ENCODE assay signal across 29 cellular contexts in genomic region chr2:240812721-240813120, GRCh38. TPM values are rescaled to one million over a fixed set of nuclear protein-coding genes. Genes with fewer than 3 reads are reported as not detected.
A peak's percentile ranks its signal among the peaks of the same experiment; 100 is the strongest.
DNase-seq lines count a peak whose midpoint lies in the region; ATAC-seq and FAIRE-seq lines count a peak whose summit lies in the region.
"Had no signal": no experiment of that assay in that cellular context is flagged by ENCODE, and none has a peak within 500 bp of the region (broad histone marks: within the 10 kb centered on the region; RNA-seq: fewer than 3 reads in every experiment).

No MANE protein-coding gene starts in this region.

- no peak overlapping the region for H3K4me3 Mint-ChIP-seq in activated naive CD4-positive, alpha-beta T cell treated with anti-CD3 and anti-CD28 coated beads, Interleukin-2, amount 10 ng/mL, durations not matched to agents 7 days and 5 days
- H3K4me3 Mint-ChIP-seq: activated CD8-positive, alpha-beta T cell treated with anti-CD3 and anti-CD28 coated beads, Interleukin-2, amount 10 ng/mL, durations not matched to agents 7 days and 5 days; activated T-cell treated with anti-CD3 and anti-CD28 coated beads, Interleukin-2, amount 50 U/mL, for 4 hours; CD4-positive, alpha-beta T cell; immature natural killer cell; neural crest cell had no signal

- H3K27me3 Mint-ChIP-seq in activated naive CD4-positive, alpha-beta T cell treated with anti-CD3 and anti-CD28 coated beads, Interleukin-2, amount 10 ng/mL, durations not matched to agents 7 days and 5 days: peaks cover 32% of the 10 kb centered on the region

- FAIRE-seq in urothelium cell line (lab: Jason Lieb, UNC): peak; percentile 83
- FAIRE-seq: A549 had no signal

- peaks cover 17% of the 10 kb centered on the region for H3K9me3 Mint-ChIP-seq in activated naive CD4-positive, alpha-beta T cell treated with anti-CD3 and anti-CD28 coated beads, Interleukin-2, amount 10 ng/mL, durations not matched to agents 7 days and 5 days
- H3K9me3 Mint-ChIP-seq in activated naive CD4-positive, alpha-beta T cell treated with anti-CD3 and anti-CD28 coated beads, Interleukin-2, amount 50 U/mL, for 72 hours: peaks cover 5 to 9% of the 10 kb centered on the region in 2 donors
- H3K9me3 Mint-ChIP-seq: CD4-positive, alpha-beta T cell had no signal

- H3K4me1 Mint-ChIP-seq in activated naive CD4-positive, alpha-beta T cell treated with anti-CD3 and anti-CD28 coated beads, Interleukin-2, amount 10 ng/mL, durations not matched to agents 7 days and 5 days: no peaks in the 10 kb centered on the region
- H3K4me1 Mint-ChIP-seq: immature natural killer cell, neural crest cell had no signal

- no peak overlapping the region for H3K27ac Mint-ChIP-seq in activated naive CD4-positive, alpha-beta T cell treated with anti-CD3 and anti-CD28 coated beads, Interleukin-2, amount 10 ng/mL, durations not matched to agents 7 days and 5 days
- no peak overlapping the region for H3K27ac Mint-ChIP-seq in activated naive CD4-positive, alpha-beta T cell treated with anti-CD3 and anti-CD28 coated beads, Interleukin-2, amount 50 U/mL, for 72 hours
- H3K27ac Mint-ChIP-seq: activated CD8-positive, alpha-beta T cell treated with anti-CD3 and anti-CD28 coated beads, Interleukin-2, amount 10 ng/mL, durations not matched to agents 7 days and 5 days; CD4-positive, alpha-beta T cell; immature natural killer cell had no signal

- DNase-seq in activated naive CD4-positive, alpha-beta T cell treated with anti-CD3 and anti-CD28 coated beads, Interleukin-2, amount 10 ng/mL, durations not matched to agents 7 days and 5 days: peak; percentile 16
- no peak for DNase-seq in activated naive CD4-positive, alpha-beta T cell treated with anti-CD3 and anti-CD28 coated beads, Interleukin-2, amount 50 U/mL, for 72 hours (ENCODE audit: low spot score in 2 of 2)
- peak; percentile 36 for DNase-seq in ecto neural progenitor cell (ENCODE audit: low spot score)
- peak; percentile 46 for DNase-seq in posterior vena cava (ENCODE audit: low spot score)
- no peak for DNase-seq in urothelium cell line (ENCODE audit: low spot score)
- no peak for DNase-seq in foreskin melanocyte
- no peak for DNase-seq in RKO (ENCODE audit: low spot score)
- DNase-seq: activated CD4-positive, alpha-beta T cell treated with anti-CD3 and anti-CD28 coated beads for 4 hours; activated CD8-positive, alpha-beta T cell treated with anti-CD3 and anti-CD28 coated beads, Interleukin-2, amount 10 ng/mL, durations not matched to agents 7 days and 5 days; activated T-cell treated with anti-CD3 and anti-CD28 coated beads, Interleukin-2, amount 50 U/mL, for 4 hours; AML-193; DMS79 treated with DMSO at 0.1 percent for 48 hours; GDM1; immature natural killer cell; mesenchymal stem cell; NCI-H1417 treated with DMSO at 0.1 percent for 48 hours; NCI-H2081 treated with DMSO at 0.1 percent for 48 hours; NCI-H226; SJCRH30; stimulated activated CD4-positive, alpha-beta T cell treated with anti-CD3 and anti-CD28 coated beads, Interleukin-4, amount 100 ng/mL, for 1 hour; T-helper 9 cell had no signal

- intact Hi-C loops in posterior vena cava (cut with DNase I): no loop called here

- CTCF ChIA-PET in activated naive CD4-positive, alpha-beta T cell treated with anti-CD3 and anti-CD28 coated beads, Interleukin-2, amount 10 ng/mL, durations not matched to agents 7 days and 5 days (lab: Charles Lee): no interaction called here

- no peak for ATAC-seq in activated naive CD4-positive, alpha-beta T cell treated with anti-CD3 and anti-CD28 coated beads, Interleukin-2, amount 50 U/mL, for 72 hours
- ATAC-seq in GM18520 (IDR thresholded peaks at IDR 0.05; ENCODE audit: unreplicated experiment): no peak
- ATAC-seq: A549; activated CD8-positive, alpha-beta T cell treated with anti-CD3 and anti-CD28 coated beads, Interleukin-2, amount 10 ng/mL, durations not matched to agents 7 days and 5 days; activated T-cell treated with anti-CD3 and anti-CD28 coated beads, Interleukin-2, amount 50 U/mL, for 4 hours; Panc1 had no signal

- peaks cover 2% of the 10 kb centered on the region for H3K36me3 Mint-ChIP-seq in activated naive CD4-positive, alpha-beta T cell treated with anti-CD3 and anti-CD28 coated beads, Interleukin-2, amount 10 ng/mL, durations not matched to agents 7 days and 5 days
- H3K36me3 Mint-ChIP-seq in activated naive CD4-positive, alpha-beta T cell treated with anti-CD3 and anti-CD28 coated beads, Interleukin-2, amount 50 U/mL, for 72 hours: peaks cover 0 to 7% of the 10 kb centered on the region in 2 donors

RNA-seq across cellular contexts. Expression of gene KIF1A, which starts 7.3 kb away (rescaled TPM):
- total RNA-seq in activated naive CD4-positive, alpha-beta T cell treated with anti-CD3 and anti-CD28 coated beads, Interleukin-2, amount 50 U/mL, for 72 hours: 1 to 10 TPM; 2.1 to 6.6 TPM
- under 1 TPM; 0.37 to 0.57 TPM for total RNA-seq in posterior vena cava
- total RNA-seq: CD4-positive, alpha-beta T cell had no signal

RNA-seq across cellular contexts. Expression of gene AGXT, which starts 55.9 kb away (rescaled TPM):
- total RNA-seq in activated naive CD4-positive, alpha-beta T cell treated with anti-CD3 and anti-CD28 coated beads, Interleukin-2, amount 50 U/mL, for 72 hours: not detected
- not detected for total RNA-seq in posterior vena cava
- total RNA-seq: activated CD8-positive, alpha-beta T cell treated with anti-CD3 and anti-CD28 coated beads, Interleukin-2, amount 10 ng/mL, durations not matched to agents 7 days and 5 days; CD4-positive, alpha-beta T cell; cerebellum; LHCN-M2; neural crest cell; sigmoid colon had no signal

Comparison
In these comparisons a context has a peak if more than half of its experiments do, and no peak if none do; other contexts are left out.
1. DNase-seq: peak in activated naive CD4-positive, alpha-beta T cell treated with anti-CD3 and anti-CD28 coated beads, Interleukin-2, amount 10 ng/mL, durations not matched to agents 7 days and 5 days (single experiment), ecto neural progenitor cell (single experiment) and posterior vena cava (single experiment); none in activated naive CD4-positive, alpha-beta T cell treated with anti-CD3 and anti-CD28 coated beads, Interleukin-2, amount 50 U/mL, for 72 hours (0 of 2), urothelium cell line (single experiment), foreskin melanocyte (single experiment) and RKO (single experiment).